In the genomic region with DNA sequence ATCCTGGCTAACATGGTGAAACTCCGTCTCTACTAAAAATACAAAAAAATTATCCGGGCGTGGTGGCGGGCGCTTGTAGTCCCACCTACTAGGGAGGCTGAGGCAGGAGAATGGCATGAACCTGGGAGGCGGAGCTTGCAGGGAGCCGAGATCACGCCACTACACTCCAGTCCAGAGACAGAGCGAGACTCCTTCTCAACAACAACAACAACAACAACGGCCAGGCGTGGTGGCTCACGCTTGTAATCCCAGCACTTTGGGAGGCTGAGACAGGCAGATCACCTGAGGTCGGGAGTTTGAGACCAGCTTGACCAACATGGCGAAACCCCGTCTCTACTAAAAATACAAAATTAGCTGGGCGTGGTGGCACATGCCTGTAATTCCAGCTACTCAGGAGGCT, we compare ENCODE assay signal across 12 cellular contexts. TPM values are rescaled to one million over a fixed set of nuclear protein-coding genes. Genes with fewer than 3 reads are reported as not detected.
DNase-seq lines count a peak whose midpoint lies in the region; ATAC-seq and TF ChIP-seq lines count a peak whose summit lies in the region.
"Not testable (repeated sequence)": the region's sequence is repeated elsewhere in the genome, so short reads cannot be mapped to it uniquely, and the experiment has no call there.
"Had no signal": no experiment of that assay in that cellular context is flagged by ENCODE, and none has a peak within 500 bp of the region (broad histone marks: within the 10 kb centered on the region; RNA-seq: fewer than 3 reads in every experiment).

No MANE protein-coding gene starts in this region.

- H3K27me3 ChIP-seq in CD4-positive, alpha-beta T cell (ENCODE audit: control insufficient read depth, insufficient read depth, low read length); RWPE2 (ENCODE audit: insufficient read depth, poor library complexity, severe bottlenecking); ascending aorta; muscle layer of colon (ENCODE audit: control insufficient read depth in 1 of 2, insufficient read depth in 2 of 2, low read length in 2 of 2); gastrocnemius medialis; tibial artery: not testable (repeated sequence)
- peaks cover 0 to 18% (median 0%) of the 10 kb centered on the region in 4 donors for H3K27me3 ChIP-seq in esophagus squamous epithelium

- H3K9me3 ChIP-seq in CD4-positive, alpha-beta T cell (ENCODE audit: control insufficient read depth, low read length); RWPE2 (ENCODE audit: severe bottlenecking); ascending aorta; esophagus squamous epithelium; muscle layer of colon (ENCODE audit: low read length); gastrocnemius medialis; tibial artery: not testable (repeated sequence)

- peaks cover 58% of the 10 kb centered on the region for H3K4me1 ChIP-seq in RWPE2 (ENCODE audit: insufficient read depth, poor library complexity, severe bottlenecking)
- peaks cover 24 to 44% of the 10 kb centered on the region in 2 donors for H3K4me1 ChIP-seq in ascending aorta
- H3K4me1 ChIP-seq in esophagus squamous epithelium: peaks cover 23 to 97% (median 38%) of the 10 kb centered on the region in 3 donors
- H3K4me1 ChIP-seq in muscle layer of colon (ENCODE audit: insufficient read depth, low read length): peaks cover 72% of the 10 kb centered on the region
- peaks cover 45 to 49% of the 10 kb centered on the region in 2 donors for H3K4me1 ChIP-seq in gastrocnemius medialis
- H3K4me1 ChIP-seq in tibial artery: peaks cover 0 to 74% (median 40%) of the 10 kb centered on the region in 4 donors

- not testable (repeated sequence) for DNase-seq in CD4-positive, alpha-beta T cell; RWPE2 (ENCODE audit: low spot score); activated T-cell treated with anti-CD3 and anti-CD28 coated beads, Interleukin-2, amount 50 U/mL, for 24 hours; ascending aorta (ENCODE audit: low spot score in 2 of 2); esophagus squamous epithelium (lab: John Stamatoyannopoulos, UW); gastrocnemius medialis
- peak in 1 of 2 donors; percentile 22 for DNase-seq in tibial artery

- not testable (repeated sequence) for H3K4me3 ChIP-seq in RWPE2 (ENCODE audit: severe bottlenecking)
- H3K4me3 ChIP-seq in ascending aorta: peak overlapping the region; percentile 70 to 98
- peak overlapping the region in 3 of 4 donors; percentile 66 to 95 (median 85) for H3K4me3 ChIP-seq in esophagus squamous epithelium
- H3K4me3 ChIP-seq in muscle layer of colon (ENCODE audit: low read depth in 1 of 2, low read length in 2 of 2): peak overlapping the region in 1 of 2 donors; percentile 49
- H3K4me3 ChIP-seq in gastrocnemius medialis: peak overlapping the region in 1 of 4 donors; percentile 13
- peak overlapping the region; percentile 83 to 88 for H3K4me3 ChIP-seq in tibial artery

- WGBS in esophagus squamous epithelium, 2 donors: 60 to 83% methylated on average over 12 to 15 of the region's 16 CpGs

- H3K36me3 Mint-ChIP-seq in CD4-positive, alpha-beta T cell (ENCODE audit: low read depth): peaks cover 51% of the 10 kb centered on the region
- peaks cover 15% of the 10 kb centered on the region for H3K36me3 Mint-ChIP-seq in activated T-cell treated with anti-CD3 and anti-CD28 coated beads, Interleukin-2, amount 50 U/mL, for 24 hours (ENCODE audit: low read depth)

- TF ChIP-seq CTCF in CD4-positive, alpha-beta T cell (IDR thresholded peaks at IDR 0.05); RWPE2 (IDR thresholded peaks at IDR 0.05; ENCODE audit: poor library complexity, severe bottlenecking); ascending aorta (IDR thresholded peaks at IDR 0.05); esophagus squamous epithelium (IDR thresholded peaks at IDR 0.05); gastrocnemius medialis (IDR thresholded peaks at IDR 0.05 in 4 of 5, conservative IDR thresholded peaks at IDR 0.05 in 1 of 5); tibial artery (IDR thresholded peaks at IDR 0.05): not testable (repeated sequence)

- CTCF ChIA-PET in CD4-positive, alpha-beta T cell (lab: Charles Lee): interaction anchor here (0.7 to 11.8 kb wide), 4 partner anchors 10 to 1633 kb away, joined by 3 to 147 read pairs (median 8); no protein-coding TSS in a partner anchor

- not testable (repeated sequence) for H3K27me3 Mint-ChIP-seq in CD4-positive, alpha-beta T cell; activated T-cell treated with anti-CD3 and anti-CD28 coated beads, Interleukin-2, amount 50 U/mL, for 24 hours

- H3K27ac ChIP-seq in CD4-positive, alpha-beta T cell (ENCODE audit: low read depth, low read length): peak overlapping the region; percentile 99
- H3K27ac ChIP-seq in RWPE2 (ENCODE audit: poor library complexity, severe bottlenecking): peak overlapping the region; percentile 92
- H3K27ac ChIP-seq in ascending aorta: peak overlapping the region; percentile 37 to 97
- peak overlapping the region in 3 of 4 donors; percentile 89 to 95 (median 92) for H3K27ac ChIP-seq in esophagus squamous epithelium
- peak overlapping the region; percentile 77 for H3K27ac ChIP-seq in muscle layer of colon (ENCODE audit: low read depth, low read length)
- peak overlapping the region; percentile 5 to 97 (median 88) for H3K27ac ChIP-seq in gastrocnemius medialis
- H3K27ac ChIP-seq in tibial artery: peak overlapping the region; percentile 93 to 98

- in situ Hi-C loops in gastrocnemius medialis (cut with MboI; ENCODE audit: low sequenced_read_pairs in 4 of 4): not testable (repeated sequence)

- peak overlapping the region; percentile 37 for H3K9ac ChIP-seq in muscle layer of colon (ENCODE audit: low read length)

- H3K9me3 Mint-ChIP-seq in CD4-positive, alpha-beta T cell; activated T-cell treated with anti-CD3 and anti-CD28 coated beads, Interleukin-2, amount 50 U/mL, for 24 hours: not testable (repeated sequence)

- TF ChIP-seq POLR2A in esophagus squamous epithelium (IDR thresholded peaks at IDR 0.05); gastrocnemius medialis (IDR thresholded peaks at IDR 0.05): not testable (repeated sequence)

- H3K27ac Mint-ChIP-seq in CD4-positive, alpha-beta T cell: peak overlapping the region; percentile 95
- peak overlapping the region; percentile 91 for H3K27ac Mint-ChIP-seq in activated T-cell treated with anti-CD3 and anti-CD28 coated beads, Interleukin-2, amount 50 U/mL, for 24 hours

- POLR2A ChIA-PET in CD4-positive, alpha-beta T cell (lab: Charles Lee): interaction anchor here (7.2 kb wide), 1 partner anchor 14 kb away, joined by 45 read pairs; no protein-coding TSS in a partner anchor

- H3K4me3 Mint-ChIP-seq in CD4-positive, alpha-beta T cell: peak overlapping the region; percentile 72
- not testable (repeated sequence) for H3K4me3 Mint-ChIP-seq in activated T-cell treated with anti-CD3 and anti-CD28 coated beads, Interleukin-2, amount 50 U/mL, for 24 hours

- peaks cover 65% of the 10 kb centered on the region for H3K4me1 Mint-ChIP-seq in CD4-positive, alpha-beta T cell (ENCODE audit: low read depth)
- H3K4me1 Mint-ChIP-seq in activated T-cell treated with anti-CD3 and anti-CD28 coated beads, Interleukin-2, amount 50 U/mL, for 24 hours (ENCODE audit: low read depth): peaks cover 72% of the 10 kb centered on the region

- H3K36me3 ChIP-seq in RWPE2 (ENCODE audit: low read depth): peaks cover 71% of the 10 kb centered on the region
- H3K36me3 ChIP-seq in ascending aorta: peaks cover 47 to 79% of the 10 kb centered on the region in 2 donors
- H3K36me3 ChIP-seq in esophagus squamous epithelium: peaks cover 0 to 25% (median 0%) of the 10 kb centered on the region in 3 donors
- peaks cover 33% of the 10 kb centered on the region for H3K36me3 ChIP-seq in muscle layer of colon (ENCODE audit: insufficient read depth, low read length)
- not testable (repeated sequence) for H3K36me3 ChIP-seq in gastrocnemius medialis
- H3K36me3 ChIP-seq in tibial artery: peaks cover 46 to 80% (median 72%) of the 10 kb centered on the region in 3 donors

- ATAC-seq in CD4-positive, alpha-beta T cell (ENCODE audit: poor library complexity); RWPE2 (ENCODE audit: low read depth); gastrocnemius medialis: not testable (repeated sequence)

- intact Hi-C loops in CD4-positive, alpha-beta T cell (cut with DNase I, micrococcal nuclease): loop anchor here in 1 of 2 experiments (5.0 kb wide), 1 partner anchor 83 kb away; the partner anchor contains the start of gene NCKAP1L
- intact Hi-C loops in ascending aorta (cut with DNase I); esophagus squamous epithelium (cut with DNase I); gastrocnemius medialis (cut with DNase I; ENCODE audit: low total_unique reads); tibial artery (cut with DNase I; ENCODE audit: low total_unique reads): not testable (repeated sequence)

RNA-seq across cellular contexts. Expression of gene ITGA5, which starts 4.4 kb away (rescaled TPM):
- 100 to 1,000 TPM; 143 to 159 TPM for total RNA-seq in CD4-positive, alpha-beta T cell
- total RNA-seq in ascending aorta (973 TPM), esophagus squamous epithelium (100 to 1,000 TPM in 1 of 4 donors, 10 to 100 TPM in 2, 1 to 10 TPM in 1; 7.5 to 112 (median 37.3) TPM), gastrocnemius medialis (10 to 100 TPM; 26.5 to 34.1 (median 30.9) TPM)

RNA-seq across cellular contexts. Expression of gene ZNF385A, which starts 30.1 kb away (rescaled TPM):
- 1 to 10 TPM; 3.8 to 4.7 TPM for total RNA-seq in CD4-positive, alpha-beta T cell
- total RNA-seq in ascending aorta: 53.2 TPM
- 100 to 1,000 TPM in 1 of 4 donors, 10 to 100 TPM in 3; 25.2 to 106 (median 37.8) TPM for total RNA-seq in esophagus squamous epithelium
- total RNA-seq in gastrocnemius medialis: 10 to 100 TPM in 3 of 4 donors, 1 to 10 TPM in 1; 3.3 to 21.0 (median 18.3) TPM

RNA-seq across cellular contexts. Expression of gene GPR84, which starts 50.4 kb away (rescaled TPM):
- under 1 TPM; 0.27 to 0.53 TPM for total RNA-seq in CD4-positive, alpha-beta T cell
- total RNA-seq in ascending aorta: not detected
- total RNA-seq in esophagus squamous epithelium: under 1 TPM in 1 of 4 donors, not detected in 3; 0.38 TPM
- total RNA-seq in gastrocnemius medialis: under 1 TPM in 2 of 4 donors, not detected in 2; 0.49 to 0.51 TPM
- total RNA-seq: bronchial epithelial cell, IMR-90, myocyte had no signal

RNA-seq across cellular contexts. Expression of gene GTSF1, which starts 58.8 kb away (rescaled TPM):
- total RNA-seq in CD4-positive, alpha-beta T cell: under 1 TPM in 1 of 2 experiments, not detected in 1; 0.58 TPM
- total RNA-seq in ascending aorta (not detected), esophagus squamous epithelium (1 to 10 TPM in 1 of 4 donors, not detected in 3; 1.6 TPM), gastrocnemius medialis (not detected)
- total RNA-seq: bronchial epithelial cell, IMR-90, myocyte, osteoblast had no signal
